Comparison of ENCODE assay signal across 8 cellular contexts in genomic region chr2:178450574-178451429, GRCh38. TPM values are rescaled to one million over a fixed set of nuclear protein-coding genes. Genes with fewer than 3 reads are reported as not detected.
DNase-seq lines count a peak whose midpoint lies in the region; ATAC-seq and TF ChIP-seq lines count a peak whose summit lies in the region.

PJVK (plus strand) TSS chr2:178451378; CDS start chr2:178453410, 2,032 bp downstream.
PRKRA (minus strand) TSS chr2:178451175; CDS start chr2:178451030, 145 bp downstream.

- ATAC-seq in GM19397 (IDR thresholded peaks at IDR 0.05; ENCODE audit: unreplicated experiment) (peak; percentile 88), HG03565 (IDR thresholded peaks at IDR 0.05; ENCODE audit: unreplicated experiment) (peak; percentile 79)

- peak; percentile 29 to 52 for TF ChIP-seq RAD21 in liver (IDR thresholded peaks at IDR 0.05)

- peak within 1 kb of the TSS; percentile 87 to 93 for H3K9ac ChIP-seq in liver (ENCODE audit: low read depth in 1 of 2, low read length in 2 of 2)

- H3K36me3 ChIP-seq in liver (ENCODE audit: control insufficient read depth in 4 of 4, insufficient read depth in 3 of 4, low read depth in 1 of 4, low read length in 3 of 4): peaks cover 0 to 17% (median 13%) of the 10 kb centered on the region in 4 donors

- peak within 1 kb of the TSS; percentile 70 to 90 (median 81) for H3K4me3 ChIP-seq in liver (ENCODE audit: low read depth in 1 of 3, low read length in 3 of 3)

- H3K27me3 ChIP-seq in liver (ENCODE audit: control insufficient read depth in 4 of 4, insufficient read depth in 4 of 4, low read length in 3 of 4): no peaks in the 10 kb centered on the region

- under 1% methylated on average over 91 of the region's 91 CpGs for WGBS in liver

- TF ChIP-seq CTCF in liver (IDR thresholded peaks at IDR 0.05; ENCODE audit: low read depth, low read length, missing input control): no peak

- H3K9me3 ChIP-seq in liver (ENCODE audit: control insufficient read depth in 4 of 4, low read length in 3 of 4): no peaks in the 10 kb centered on the region

- H3K27ac ChIP-seq in liver (ENCODE audit: low read depth in 1 of 2, low read length in 2 of 2): peak within 1 kb of the TSS; percentile 99 to 100

- DNase-seq in CD1c-positive myeloid dendritic cell (ENCODE audit: extremely low spot score): peak; percentile 98
- DNase-seq in NCI-H748 treated with DMSO at 0.1 percent for 48 hours (lab: John Stamatoyannopoulos, UW): peak; percentile 91
- peak; percentile 94 to 95 for DNase-seq in activated CD4-positive, alpha-beta T cell treated with anti-CD3 and anti-CD28 coated beads, Interleukin-2, amount 50 U/mL, for 4 hours
- peak; percentile 99 for DNase-seq in dermis blood vessel endothelial cell
- peak; percentile 94 for DNase-seq in stimulated activated CD4-positive, alpha-beta T cell treated with anti-CD3 and anti-CD28 coated beads, Interleukin-4, amount 100 ng/mL, for 1 hour

- H3K4me1 ChIP-seq in liver (ENCODE audit: control insufficient read depth in 4 of 4, insufficient read depth in 4 of 4, low read length in 3 of 4): peaks cover 2 to 27% (median 20%) of the 10 kb centered on the region in 4 donors

TF ChIP-seq in liver, 16 proteins besides CTCF, POLR2A, EP300 and RAD21:
- peak; percentile 91 for TF ChIP-seq SP1 (IDR thresholded peaks at IDR 0.05)
- no peak for TF ChIP-seq GABPA (IDR thresholded peaks at IDR 0.05 in 1 of 2, conservative IDR thresholded peaks at IDR 0.05 in 1 of 2)
- TF ChIP-seq NR2F2 (IDR thresholded peaks at IDR 0.05): peak; percentile 40
- no peak for TF ChIP-seq FOXA2 (IDR thresholded peaks at IDR 0.05)
- peak; percentile 86 for TF ChIP-seq YY1 (IDR thresholded peaks at IDR 0.05)
- TF ChIP-seq TAF1 (conservative IDR thresholded peaks at IDR 0.05): peak; percentile 89
- TF ChIP-seq MAX (IDR thresholded peaks at IDR 0.05): no peak
- peak; percentile 91 for TF ChIP-seq REST (IDR thresholded peaks at IDR 0.05)
- TF ChIP-seq FOXA1 (IDR thresholded peaks at IDR 0.05): peak; percentile 68
- peak in 1 of 2 donors; percentile 41 for TF ChIP-seq HNF4A (conservative IDR thresholded peaks at IDR 0.05)
- peak; percentile 71 to 84 for TF ChIP-seq EGR1 (IDR thresholded peaks at IDR 0.05; ENCODE audit: low read depth in 2 of 2)
- peak in 1 of 2 donors; percentile 27 for TF ChIP-seq JUND (IDR thresholded peaks at IDR 0.05)
- no peak for TF ChIP-seq ZBTB33 (IDR thresholded peaks at IDR 0.05)
- peak in 1 of 2 donors; percentile 5 for TF ChIP-seq RXRA (IDR thresholded peaks at IDR 0.05)

RNA-seq across cellular contexts. Expression of gene PJVK, which starts in this region (rescaled TPM):
- 0.34 and 0.42 TPM in 2 replicates for total RNA-seq in dermis blood vessel endothelial cell
- total RNA-seq in liver: 1 to 10 TPM in 1 of 2 donors, under 1 TPM in 1; 0.70 to 2.3 TPM
- polyA plus RNA-seq in liver: 1 to 10 TPM in 1 of 2 donors, under 1 TPM in 1; 0.48 to 2.1 TPM

RNA-seq across cellular contexts. Expression of gene PRKRA, which starts in this region (rescaled TPM):
- total RNA-seq in dermis blood vessel endothelial cell (36.8 and 49.9 TPM in 2 replicates), liver (10 to 100 TPM; 12.8 to 28.1 TPM)
- 10 to 100 TPM in 1 of 2 donors, 1 to 10 TPM in 1; 8.3 to 13.9 TPM for polyA plus RNA-seq in liver

Comparison
In these comparisons a context has a peak if more than half of its experiments do, and no peak if none do; other contexts are left out.
1. Peak in every context shown above with its lines: DNase-seq, ATAC-seq, H3K4me3 ChIP-seq and H3K27ac ChIP-seq.